23 cellular contexts compared by ENCODE assay signal in the genomic region with DNA sequence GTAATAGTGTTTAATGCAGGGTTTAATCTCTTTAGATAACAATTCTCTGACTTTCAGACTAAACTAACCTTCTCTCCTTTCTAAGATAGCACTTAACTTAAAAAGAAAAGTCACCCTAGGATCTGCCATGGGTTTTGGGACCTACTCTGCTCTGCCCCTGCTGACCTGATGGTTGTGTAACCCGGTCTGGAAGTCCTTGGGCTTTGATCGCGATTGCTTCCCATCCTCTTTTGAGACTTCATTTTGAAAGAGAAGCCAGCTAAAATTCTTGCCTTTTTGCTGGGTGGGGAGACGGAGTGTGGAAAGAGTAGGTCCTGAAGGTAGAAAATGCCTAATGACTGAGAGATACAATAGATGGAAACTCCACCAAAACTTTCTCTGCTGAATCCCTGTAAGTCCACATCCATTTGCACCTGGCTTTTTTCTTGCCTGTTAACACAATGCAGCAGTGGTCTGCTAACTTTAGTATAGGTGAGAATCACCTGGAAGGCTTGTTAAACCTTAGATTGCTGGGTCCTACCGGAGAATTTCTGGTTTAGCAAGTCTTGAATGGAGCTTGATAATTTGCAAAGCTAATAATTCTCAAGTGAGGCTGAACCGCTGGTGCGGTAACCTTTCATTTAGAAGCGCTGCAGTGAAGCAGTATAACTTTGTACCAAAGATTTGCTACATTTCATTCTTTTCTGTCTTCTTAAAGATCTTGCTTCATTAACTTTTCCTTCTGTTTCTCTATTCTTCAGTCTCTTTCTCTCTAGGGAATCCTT. TPM values are rescaled to one million over a fixed set of nuclear protein-coding genes. Genes with fewer than 3 reads are reported as not detected.
"Had no signal": no experiment of that assay in that cellular context is flagged by ENCODE, and none has a peak within 500 bp of the region (broad histone marks: within the 10 kb centered on the region; RNA-seq: fewer than 3 reads in every experiment).

No MANE protein-coding gene starts in this region.

- DNase-seq: activated CD4-positive, alpha-beta T cell treated with anti-CD3 and anti-CD28 coated beads for 48 hours; activated CD4-positive, alpha-beta T cell treated with anti-CD3 and anti-CD28 coated beads, Interleukin-2, amount 50 U/mL, for 48 hours; activated CD8-positive, alpha-beta memory T cell treated with anti-CD3 and anti-CD28 coated beads for 24 hours; activated effector memory CD4-positive, alpha-beta T cell treated with Interleukin-2 at 50 U/mL for 16 hours; activated naive CD4-positive, alpha-beta T cell treated with Interleukin-2 at 50 U/mL for 16 hours; adrenal gland; aorta; body of pancreas; dermis blood vessel endothelial cell; effector CD4-positive, alpha-beta T cell; esophagus squamous epithelium; foreskin melanocyte; heart right ventricle; naive thymus-derived CD8-positive, alpha-beta T cell; spleen; stimulated activated naive CD4-positive, alpha-beta T cell treated with Interleukin-2 at 50 U/mL for 16 hours; transverse colon had no signal

- H3K4me3 ChIP-seq: adrenal gland, body of pancreas, esophagus squamous epithelium, heart right ventricle, neural progenitor cell, right atrium auricular region, spleen, transverse colon had no signal

- H3K27me3 ChIP-seq: adrenal gland, body of pancreas, esophagus squamous epithelium, heart right ventricle, neural progenitor cell, right atrium auricular region, spleen, transverse colon had no signal

- H3K27ac Mint-ChIP-seq: activated naive CD8-positive, alpha-beta T cell; memory B cell; naive thymus-derived CD8-positive, alpha-beta T cell; neural progenitor cell had no signal

- ATAC-seq: activated CD4-positive, CD25-positive, alpha-beta regulatory T cell treated with anti-CD3 and anti-CD28 coated beads, Interleukin-2, amount 50 U/mL, for 24 hours; body of pancreas; heart right ventricle; naive thymus-derived CD8-positive, alpha-beta T cell had no signal

- H3K9ac ChIP-seq: neural progenitor cell had no signal

- H3K4me1 Mint-ChIP-seq: naive thymus-derived CD8-positive, alpha-beta T cell had no signal

- H3K36me3 ChIP-seq: adrenal gland, esophagus squamous epithelium, heart right ventricle, neural progenitor cell, right atrium auricular region, spleen, transverse colon had no signal

- H3K4me3 Mint-ChIP-seq: activated naive CD8-positive, alpha-beta T cell; memory B cell; naive thymus-derived CD8-positive, alpha-beta T cell; neural progenitor cell had no signal

- H3K4me1 ChIP-seq: adrenal gland, body of pancreas, esophagus squamous epithelium, right atrium auricular region, spleen, transverse colon had no signal

- H3K9me3 ChIP-seq: adrenal gland, body of pancreas, esophagus squamous epithelium, heart right ventricle, right atrium auricular region, spleen, transverse colon had no signal

- H3K27me3 Mint-ChIP-seq: memory B cell had no signal

- H3K9me3 Mint-ChIP-seq: memory B cell, neural progenitor cell had no signal

- H3K27ac ChIP-seq: adrenal gland, body of pancreas, epithelial cell of prostate, esophagus squamous epithelium, heart right ventricle, neural progenitor cell, right atrium auricular region, spleen, transverse colon had no signal

- H3K36me3 Mint-ChIP-seq: activated naive CD8-positive, alpha-beta T cell; memory B cell; naive thymus-derived CD8-positive, alpha-beta T cell; neural progenitor cell had no signal

RNA-seq across cellular contexts. Expression of gene CCSER1, which starts 45.6 kb away (rescaled TPM):
- polyA plus RNA-seq: naive thymus-derived CD8-positive, alpha-beta T cell had no signal
